Comparison of ENCODE assay signal across 23 cellular contexts in genomic region chr9:133327834-133328484, GRCh38. TPM values are rescaled to one million over a fixed set of nuclear protein-coding genes. Genes with fewer than 3 reads are reported as not detected.
DNase-seq lines count a peak whose midpoint lies in the region; ATAC-seq and TF ChIP-seq lines count a peak whose summit lies in the region.
"Had no signal": no experiment of that assay in that cellular context is flagged by ENCODE, and none has a peak within 500 bp of the region (broad histone marks: within the 10 kb centered on the region; RNA-seq: fewer than 3 reads in every experiment).

No MANE protein-coding gene starts in this region.

- no peaks in the 10 kb centered on the region for H3K9me3 ChIP-seq in BE2C
- H3K9me3 ChIP-seq: adrenal gland, colonic mucosa, uterus had no signal

- POLR2A ChIA-PET in MCF 10A (lab: Yijun Ruan, JAX), result interaction anchor here (0.6 to 1.0 kb wide), 2 partner anchors 112 to 150 kb away, joined by 3 to 4 read pairs; no protein-coding TSS in a partner anchor

- H3K27me3 Mint-ChIP-seq in activated naive CD8-positive, alpha-beta T cell, result no peaks in the 10 kb centered on the region
- H3K27me3 Mint-ChIP-seq in activated naive CD8-positive, alpha-beta T cell treated with anti-CD3 and anti-CD28 coated beads, Interleukin-2, amount 50 U/mL, for 24 hours, result no peaks in the 10 kb centered on the region
- H3K27me3 Mint-ChIP-seq in MCF 10A (ENCODE audit: insufficient read depth, unreplicated experiment), result peaks cover 16% of the 10 kb centered on the region
- H3K27me3 Mint-ChIP-seq: naive thymus-derived CD8-positive, alpha-beta T cell had no signal

- TF ChIP-seq CTCF in MCF 10A (IDR thresholded peaks at IDR 0.05; ENCODE audit: unreplicated experiment) (no peak), BE2C (IDR thresholded peaks at IDR 0.05; ENCODE audit: low read depth, low read length) (no peak)

- H3K36me3 ChIP-seq in BE2C, result peaks cover 28% of the 10 kb centered on the region
- H3K36me3 ChIP-seq: uterus had no signal

- no peaks in the 10 kb centered on the region for H3K36me3 Mint-ChIP-seq in activated naive CD8-positive, alpha-beta T cell
- H3K36me3 Mint-ChIP-seq in activated naive CD8-positive, alpha-beta T cell treated with anti-CD3 and anti-CD28 coated beads, Interleukin-2, amount 50 U/mL, for 24 hours (ENCODE audit: low read depth), result peaks cover 26% of the 10 kb centered on the region
- peaks cover 24% of the 10 kb centered on the region for H3K36me3 Mint-ChIP-seq in MCF 10A (ENCODE audit: insufficient read depth, unreplicated experiment)

- H3K4me3 Mint-ChIP-seq in activated naive CD8-positive, alpha-beta T cell, result no peak overlapping the region
- H3K4me3 Mint-ChIP-seq in activated naive CD8-positive, alpha-beta T cell treated with anti-CD3 and anti-CD28 coated beads, Interleukin-2, amount 50 U/mL, for 24 hours, result no peak overlapping the region
- no peak overlapping the region for H3K4me3 Mint-ChIP-seq in MCF 10A (ENCODE audit: unreplicated experiment)
- H3K4me3 Mint-ChIP-seq: naive thymus-derived CD8-positive, alpha-beta T cell had no signal

- no peak for DNase-seq in activated naive CD8-positive, alpha-beta T cell treated with anti-CD3 and anti-CD28 coated beads, Interleukin-2, amount 50 U/mL, for 24 hours
- peak; percentile 19 for DNase-seq in ureter (ENCODE audit: low spot score)
- DNase-seq in MCF 10A (ENCODE audit: unreplicated experiment), result no peak
- no peak for DNase-seq in BE2C
- DNase-seq: activated CD4-positive, alpha-beta T cell treated with anti-CD3 and anti-CD28 coated beads, Interleukin-2, amount 50 U/mL, for 1 hour; brain microvascular endothelial cell; colonic mucosa; effector memory CD4-positive, alpha-beta T cell; GF-D8; KG1; naive thymus-derived CD8-positive, alpha-beta T cell; NCI-H1436; NCI-H2107; NCI-H446 treated with DMSO at 0.1 percent for 48 hours; small intestine; T-helper 2 cell had no signal

- H3K4me3 ChIP-seq in BE2C (ENCODE audit: low read depth, low read length), result no peak overlapping the region
- H3K4me3 ChIP-seq: adrenal gland, colonic mucosa, hepatocyte, SK-N-MC, uterus had no signal

- H3K4me1 Mint-ChIP-seq in activated naive CD8-positive, alpha-beta T cell (ENCODE audit: low read depth), result peaks cover 12% of the 10 kb centered on the region
- peaks cover 6% of the 10 kb centered on the region for H3K4me1 Mint-ChIP-seq in activated naive CD8-positive, alpha-beta T cell treated with anti-CD3 and anti-CD28 coated beads, Interleukin-2, amount 50 U/mL, for 24 hours
- H3K4me1 Mint-ChIP-seq in MCF 10A (ENCODE audit: insufficient read depth, unreplicated experiment), result peaks cover 5% of the 10 kb centered on the region

- H3K27me3 ChIP-seq in BE2C, result no peaks in the 10 kb centered on the region
- H3K27me3 ChIP-seq: adrenal gland, brain microvascular endothelial cell, colonic mucosa, hepatocyte, uterus had no signal

- H3K27ac Mint-ChIP-seq in activated naive CD8-positive, alpha-beta T cell, result peak overlapping the region; percentile 56
- H3K27ac Mint-ChIP-seq in activated naive CD8-positive, alpha-beta T cell treated with anti-CD3 and anti-CD28 coated beads, Interleukin-2, amount 50 U/mL, for 24 hours, result no peak overlapping the region
- no peak overlapping the region for H3K27ac Mint-ChIP-seq in MCF 10A (ENCODE audit: low read depth, unreplicated experiment)

- BruUV-seq in MCF 10A (replicated peaks; lab: Mats Ljungman, UMichigan), result no TSS peak

- H3K4me1 ChIP-seq in BE2C, result no peaks in the 10 kb centered on the region
- H3K4me1 ChIP-seq: adrenal gland, colonic mucosa, uterus had no signal

- no peak for ATAC-seq in activated naive CD8-positive, alpha-beta T cell treated with anti-CD3 and anti-CD28 coated beads, Interleukin-2, amount 50 U/mL, for 24 hours
- peak; percentile 11 for ATAC-seq in esophagus mucosa
- ATAC-seq: left lobe of liver; naive thymus-derived CD8-positive, alpha-beta T cell had no signal

- H3K9me3 Mint-ChIP-seq in activated naive CD8-positive, alpha-beta T cell (ENCODE audit: low read depth), result no peaks in the 10 kb centered on the region
- H3K9me3 Mint-ChIP-seq in activated naive CD8-positive, alpha-beta T cell treated with anti-CD3 and anti-CD28 coated beads, Interleukin-2, amount 50 U/mL, for 24 hours, result no peaks in the 10 kb centered on the region
- H3K9me3 Mint-ChIP-seq in MCF 10A (ENCODE audit: unreplicated experiment), result no peaks in the 10 kb centered on the region
- H3K9me3 Mint-ChIP-seq: naive thymus-derived CD8-positive, alpha-beta T cell had no signal

- intact Hi-C loops in MCF 10A (cut with micrococcal nuclease), result no loop called here

- CTCF ChIA-PET in MCF 10A (lab: Yijun Ruan, JAX), result interaction anchor here (0.6 to 1.6 kb wide), 2 partner anchors 141 to 159 kb away, joined by 3 to 10 read pairs; no protein-coding TSS in a partner anchor

RNA-seq across cellular contexts. Expression of gene SURF6, which starts 8.0 kb away (rescaled TPM):
- 9.9 TPM for total RNA-seq in esophagus mucosa
- 19.6 TPM for total RNA-seq in ureter
- total RNA-seq in MCF 10A (2022), result 30.2 and 40.5 TPM in 2 replicates
- 107 TPM for polyA plus RNA-seq in BE2C (2012; ENCODE audit: insufficient read depth, insufficient read length, low read depth)

RNA-seq across cellular contexts. Expression of gene MED22, which starts 20.0 kb away (rescaled TPM):
- total RNA-seq in esophagus mucosa, result 10.8 TPM
- 31.2 TPM for total RNA-seq in ureter
- 29.3 and 32.6 TPM in 2 replicates for total RNA-seq in MCF 10A (2022)
- polyA plus RNA-seq in BE2C (2012; ENCODE audit: insufficient read depth, insufficient read length, low read depth), result 62.3 TPM

RNA-seq across cellular contexts. Expression of gene RPL7A, which starts 20.1 kb away (rescaled TPM):
- 2,377 TPM for total RNA-seq in esophagus mucosa
- 2,501 TPM for total RNA-seq in ureter
- 2,129 and 2,395 TPM in 2 replicates for total RNA-seq in MCF 10A (2022)
- polyA plus RNA-seq in BE2C (2012; ENCODE audit: insufficient read depth, insufficient read length, low read depth), result 1,628 TPM

RNA-seq across cellular contexts. Expression of gene SURF1, which starts 28.3 kb away (rescaled TPM):
- total RNA-seq in esophagus mucosa, result 25.4 TPM
- 42.2 TPM for total RNA-seq in ureter
- 30.8 and 31.2 TPM in 2 replicates for total RNA-seq in MCF 10A (2022)
- polyA plus RNA-seq in BE2C (2012; ENCODE audit: insufficient read depth, insufficient read length, low read depth), result 109 TPM

RNA-seq across cellular contexts. Expression of gene SURF2, which starts 28.4 kb away (rescaled TPM):
- total RNA-seq in esophagus mucosa, result 25.6 TPM
- total RNA-seq in ureter, result 26.0 TPM
- 28.2 and 39.5 TPM in 2 replicates for total RNA-seq in MCF 10A (2022)
- polyA plus RNA-seq in BE2C (2012; ENCODE audit: insufficient read depth, insufficient read length, low read depth), result 240 TPM
